1 cellular context compared by ENCODE assay signal in the genomic region with DNA sequence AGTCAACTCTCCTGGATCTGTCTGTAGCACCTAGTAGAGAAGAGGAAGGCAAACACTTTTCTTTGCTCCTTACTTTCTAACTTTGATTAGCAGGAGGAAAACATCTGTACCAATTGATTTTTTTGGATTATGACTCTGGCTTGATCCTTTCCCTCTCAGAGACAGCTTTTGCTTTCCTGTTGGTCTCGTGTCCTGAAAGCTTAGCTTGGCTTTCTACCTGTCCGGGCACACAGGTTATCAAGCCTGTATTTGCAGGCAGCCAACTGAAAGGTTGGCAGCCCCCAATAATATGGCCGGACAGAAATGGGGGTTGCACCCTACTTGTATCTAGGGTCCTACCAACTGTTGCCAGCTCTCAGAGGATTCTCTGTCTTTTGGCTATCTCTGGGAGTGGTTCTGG.
TF ChIP-seq lines count a peak whose summit lies in the region.

No MANE protein-coding gene starts in this region.

TF ChIP-seq in HepG2, 621 proteins besides CTCF, POLR2A, EP300 and RAD21:
- TF ChIP-seq ZBTB8A (CRISPR knock-in tag; IDR thresholded peaks at IDR 0.05; ENCODE audit: borderline replicate concordance, low read depth) (no peak), ZNF430 (CRISPR knock-in tag; IDR thresholded peaks at IDR 0.05) (no peak), MXI1 (IDR thresholded peaks at IDR 0.05; ENCODE audit: borderline replicate concordance, low read depth, low read length) (no peak), DNMT1 (CRISPR knock-in tag; IDR thresholded peaks at IDR 0.05) (no peak), ZNF569 (CRISPR knock-in tag; IDR thresholded peaks at IDR 0.05; ENCODE audit: borderline replicate concordance) (no peak), FIP1L1 (IDR thresholded peaks at IDR 0.05; ENCODE audit: borderline replicate concordance, insufficient read depth, low read depth, low read length) (no peak), MTF1 (CRISPR knock-in tag; IDR thresholded peaks at IDR 0.05) (no peak), MED1 (CRISPR knock-in tag; IDR thresholded peaks at IDR 0.05) (no peak), TARDBP (CRISPR knock-in tag; IDR thresholded peaks at IDR 0.05) (no peak), RBM22 (optimal IDR thresholded peaks at IDR 0.05; ENCODE audit: low read length) (no peak), U2AF2 (IDR thresholded peaks at IDR 0.05; ENCODE audit: low read depth, low read length) (no peak), ATF7-NPFF (CRISPR knock-in tag; IDR thresholded peaks at IDR 0.05; ENCODE audit: low read depth) (no peak)
- TF ChIP-seq, protein P1, sequence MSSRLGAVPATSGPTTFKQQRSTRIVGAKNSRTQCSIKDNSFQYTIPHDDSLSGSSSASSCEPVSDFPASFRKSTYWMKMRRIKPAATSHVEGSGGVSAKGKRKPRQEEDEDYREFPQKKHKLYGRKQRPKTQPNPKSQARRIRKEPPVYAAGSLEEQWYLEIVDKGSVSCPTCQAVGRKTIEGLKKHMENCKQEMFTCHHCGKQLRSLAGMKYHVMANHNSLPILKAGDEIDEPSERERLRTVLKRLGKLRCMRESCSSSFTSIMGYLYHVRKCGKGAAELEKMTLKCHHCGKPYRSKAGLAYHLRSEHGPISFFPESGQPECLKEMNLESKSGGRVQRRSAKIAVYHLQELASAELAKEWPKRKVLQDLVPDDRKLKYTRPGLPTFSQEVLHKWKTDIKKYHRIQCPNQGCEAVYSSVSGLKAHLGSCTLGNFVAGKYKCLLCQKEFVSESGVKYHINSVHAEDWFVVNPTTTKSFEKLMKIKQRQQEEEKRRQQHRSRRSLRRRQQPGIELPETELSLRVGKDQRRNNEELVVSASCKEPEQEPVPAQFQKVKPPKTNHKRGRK (CRISPR knock-in tag; IDR thresholded peaks at IDR 0.05) = no peak
